In the genomic region with DNA sequence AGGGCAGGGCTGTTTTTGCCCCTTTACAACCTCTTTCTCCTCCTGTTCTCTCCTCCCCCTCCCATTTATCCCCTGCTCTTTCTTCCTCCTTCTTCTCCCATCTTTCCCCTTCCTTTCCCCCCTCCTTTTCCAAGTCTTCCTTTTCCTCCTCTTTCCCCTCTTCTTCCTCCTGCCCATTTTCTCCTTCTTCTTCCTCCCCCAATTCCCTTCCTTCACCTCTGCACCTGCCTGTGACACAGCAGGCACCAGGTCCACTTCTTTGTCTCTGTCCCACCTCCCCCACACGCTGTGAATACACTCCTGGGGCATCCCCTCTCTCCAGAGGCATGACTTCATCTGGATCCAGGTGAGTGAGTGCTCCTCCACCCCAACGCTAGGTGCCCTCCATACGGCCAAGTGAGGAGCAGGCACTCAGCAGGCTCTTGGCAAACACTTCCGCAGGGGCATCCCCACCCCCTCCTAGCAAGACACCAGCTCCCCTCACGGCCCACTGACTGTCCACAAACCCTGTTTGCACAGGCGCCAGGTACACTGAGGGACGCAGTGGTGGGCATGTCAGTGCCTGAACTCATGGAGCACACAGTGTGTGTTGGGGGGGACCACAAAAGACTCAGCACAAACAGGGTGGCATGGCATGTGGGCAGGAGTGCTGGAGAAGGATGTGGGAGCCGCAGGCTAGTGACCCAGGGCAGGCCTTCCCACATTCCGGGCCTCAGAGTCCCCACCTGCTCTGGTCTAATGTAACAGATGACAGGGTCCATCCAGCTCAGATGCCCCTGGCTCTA, we compare ENCODE assay signal across 10 cellular contexts. TPM values are rescaled to one million over a fixed set of nuclear protein-coding genes. Genes with fewer than 3 reads are reported as not detected.
DNase-seq lines count a peak whose midpoint lies in the region; ATAC-seq and TF ChIP-seq lines count a peak whose summit lies in the region.
"Had no signal": no experiment of that assay in that cellular context is flagged by ENCODE, and none has a peak within 500 bp of the region (broad histone marks: within the 10 kb centered on the region; RNA-seq: fewer than 3 reads in every experiment).

No MANE protein-coding gene starts in this region.

- TF ChIP-seq CTCF in mammary epithelial cell (conservative IDR thresholded peaks at IDR 0.05 in 1 of 2, IDR thresholded peaks at IDR 0.05 in 1 of 2; ENCODE audit: extremely low read depth in 1 of 2, insufficient read depth in 1 of 2, low read depth in 1 of 2, low read length in 2 of 2): no peak
- TF ChIP-seq CTCF in neural crest cell (conservative IDR thresholded peaks at IDR 0.05): no peak
- TF ChIP-seq CTCF in lower lobe of right lung (IDR thresholded peaks at IDR 0.05): no peak

- no peaks in the 10 kb centered on the region for H3K36me3 Mint-ChIP-seq in neural crest cell (ENCODE audit: low read depth)

- H3K36me3 ChIP-seq in mammary epithelial cell (ENCODE audit: insufficient read depth, low read length) (no peaks in the 10 kb centered on the region), lower lobe of right lung (no peaks in the 10 kb centered on the region)

- H3K27me3 ChIP-seq in mammary epithelial cell (ENCODE audit: insufficient read depth, low read length): no peaks in the 10 kb centered on the region
- H3K27me3 ChIP-seq in lower lobe of right lung (ENCODE audit: low read depth): no peaks in the 10 kb centered on the region

- H3K4me1 Mint-ChIP-seq in neural crest cell: peaks cover 22% of the 10 kb centered on the region

- in situ Hi-C loops in mammary epithelial cell (cut with MboI; ENCODE audit: low sequenced_read_pairs in 2 of 2): no loop called here

- peak overlapping the region; percentile 82 for H3K4me3 Mint-ChIP-seq in neural crest cell

- peaks cover 23% of the 10 kb centered on the region for H3K79me2 ChIP-seq in mammary epithelial cell (ENCODE audit: insufficient read depth, low read length)

- no peak overlapping the region for H3K4me3 ChIP-seq in mammary epithelial cell (replicated peaks in 1 of 3; ENCODE audit: insufficient read depth in 1 of 3, low read depth in 2 of 3, low read length in 3 of 3)
- no peak overlapping the region for H3K4me3 ChIP-seq in lower lobe of right lung

- H3K9me3 Mint-ChIP-seq in neural crest cell: no peaks in the 10 kb centered on the region

- H3K9ac ChIP-seq in mammary epithelial cell (ENCODE audit: insufficient read depth, low read length): no peak overlapping the region

- ATAC-seq in lower lobe of right lung: no peak
- ATAC-seq: sciatic nerve had no signal

- H4K20me1 ChIP-seq in mammary epithelial cell (ENCODE audit: insufficient read depth, low read length): no peaks in the 10 kb centered on the region

- no peak overlapping the region for H3K4me2 ChIP-seq in mammary epithelial cell (ENCODE audit: insufficient read depth, low read depth, low read length)

- H2AFZ ChIP-seq in mammary epithelial cell (ENCODE audit: low read depth, low read length): peak overlapping the region; percentile 1

- WGBS in mammary epithelial cell (ENCODE audit: low coverage, missing lambda C conversion rate): 61% methylated on average over 8 of the region's 9 CpGs

- peak; percentile 28 for DNase-seq in COR-L47 (lab: John Stamatoyannopoulos, UW)
- peak; percentile 79 for DNase-seq in NCI-H146 (lab: John Stamatoyannopoulos, UW)
- no peak for DNase-seq in mammary epithelial cell
- no peak for DNase-seq in neural crest cell (ENCODE audit: low read depth, low spot score)
- DNase-seq in DMS 273 treated with DMSO at 0.1 percent for 48 hours (lab: John Stamatoyannopoulos, UW): no peak
- no peak for DNase-seq in lower lobe of right lung
- DNase-seq in foreskin melanocyte: no peak
- DNase-seq: activated naive CD4-positive, alpha-beta T cell treated with Interleukin-2 at 50 U/mL for 16 hours; NCI-H446 had no signal

- no peak overlapping the region for H3K27ac Mint-ChIP-seq in neural crest cell (ENCODE audit: unreplicated experiment)

- CTCF ChIA-PET in mammary epithelial cell (lab: Charles Lee; ENCODE audit: low non-redundant PET): no interaction called here

- H3K27me3 Mint-ChIP-seq in neural crest cell (ENCODE audit: low read depth): peaks cover 19% of the 10 kb centered on the region

- intact Hi-C loops in mammary epithelial cell (cut with micrococcal nuclease) (no loop called here), lower lobe of right lung (cut with DNase I) (no loop called here)

- dilution Hi-C loops in mammary epithelial cell (cut with HindIII; ENCODE audit: low sequenced_read_pairs): no loop called here

- no peaks in the 10 kb centered on the region for H3K9me3 ChIP-seq in mammary epithelial cell (replicated peaks; ENCODE audit: insufficient read depth, low read length)
- H3K9me3 ChIP-seq in lower lobe of right lung: no peaks in the 10 kb centered on the region

- BruUV-seq in mammary epithelial cell (replicated peaks; lab: Mats Ljungman, UMichigan): no TSS peak

- H3K4me1 ChIP-seq in mammary epithelial cell (ENCODE audit: insufficient read depth, low read length) (peaks cover 19% of the 10 kb centered on the region), lower lobe of right lung (peaks cover 25% of the 10 kb centered on the region)

- H3K27ac ChIP-seq in mammary epithelial cell (ENCODE audit: insufficient read depth, low read depth, low read length) (no peak overlapping the region), lower lobe of right lung (no peak overlapping the region)

RNA-seq across cellular contexts. Expression of a gene that starts 10.7 kb away (rescaled TPM):
- total RNA-seq in mammary epithelial cell (not detected), neural crest cell (not detected in 2 replicates), lower lobe of right lung (1.3 TPM)
- not detected for polyA plus RNA-seq in mammary epithelial cell
- not detected for polyA minus RNA-seq in mammary epithelial cell

Comparison
In these comparisons a context has a peak if more than half of its experiments do, and no peak if none do; other contexts are left out.
1. DNase-seq: peak in COR-L47 (single experiment) and NCI-H146 (single experiment); none in mammary epithelial cell (single experiment), neural crest cell (single experiment), DMS 273 treated with DMSO at 0.1 percent for 48 hours (single experiment), lower lobe of right lung (single experiment) and foreskin melanocyte (single experiment).